ENCODE assay signal across 1 cellular context in the genomic region with DNA sequence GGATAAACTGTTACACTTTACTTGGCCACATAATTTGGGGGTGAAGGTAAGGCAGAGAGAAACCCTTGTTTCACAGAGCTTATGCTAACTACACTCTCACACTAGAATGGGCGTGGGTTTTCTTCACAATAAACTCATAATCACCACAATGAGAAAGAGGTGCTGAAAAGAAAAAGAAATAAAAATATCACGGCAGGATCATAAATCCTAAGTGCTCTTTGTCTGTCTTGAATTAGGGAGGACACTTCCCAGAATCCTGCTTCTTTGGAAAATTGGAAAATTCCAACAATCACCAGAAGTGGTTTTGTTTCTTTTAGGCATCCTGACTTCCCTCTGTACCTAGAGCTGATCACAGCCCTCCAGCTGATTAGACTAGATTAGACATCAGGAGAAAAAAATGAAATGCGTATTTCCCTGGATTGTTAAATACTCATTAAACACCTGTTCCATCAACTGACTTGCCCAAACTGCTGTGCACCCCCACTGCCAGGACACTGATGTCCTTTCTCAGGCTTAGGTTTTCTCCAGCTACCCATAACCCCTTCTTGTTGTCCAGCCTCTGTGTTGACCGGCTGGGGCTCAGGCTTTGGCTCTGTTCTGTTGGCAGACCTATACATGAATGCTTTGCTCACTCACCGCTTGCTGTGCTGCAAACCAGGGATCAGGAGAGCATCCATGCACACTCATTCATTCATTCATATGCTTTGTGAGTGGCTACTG.
TF ChIP-seq lines count a peak whose summit lies in the region.

No MANE protein-coding gene starts in this region.

TF ChIP-seq in WTC11, 78 proteins besides CTCF, POLR2A, EP300 and RAD21 (continued from another document):
- TF ChIP-seq, protein P1, sequence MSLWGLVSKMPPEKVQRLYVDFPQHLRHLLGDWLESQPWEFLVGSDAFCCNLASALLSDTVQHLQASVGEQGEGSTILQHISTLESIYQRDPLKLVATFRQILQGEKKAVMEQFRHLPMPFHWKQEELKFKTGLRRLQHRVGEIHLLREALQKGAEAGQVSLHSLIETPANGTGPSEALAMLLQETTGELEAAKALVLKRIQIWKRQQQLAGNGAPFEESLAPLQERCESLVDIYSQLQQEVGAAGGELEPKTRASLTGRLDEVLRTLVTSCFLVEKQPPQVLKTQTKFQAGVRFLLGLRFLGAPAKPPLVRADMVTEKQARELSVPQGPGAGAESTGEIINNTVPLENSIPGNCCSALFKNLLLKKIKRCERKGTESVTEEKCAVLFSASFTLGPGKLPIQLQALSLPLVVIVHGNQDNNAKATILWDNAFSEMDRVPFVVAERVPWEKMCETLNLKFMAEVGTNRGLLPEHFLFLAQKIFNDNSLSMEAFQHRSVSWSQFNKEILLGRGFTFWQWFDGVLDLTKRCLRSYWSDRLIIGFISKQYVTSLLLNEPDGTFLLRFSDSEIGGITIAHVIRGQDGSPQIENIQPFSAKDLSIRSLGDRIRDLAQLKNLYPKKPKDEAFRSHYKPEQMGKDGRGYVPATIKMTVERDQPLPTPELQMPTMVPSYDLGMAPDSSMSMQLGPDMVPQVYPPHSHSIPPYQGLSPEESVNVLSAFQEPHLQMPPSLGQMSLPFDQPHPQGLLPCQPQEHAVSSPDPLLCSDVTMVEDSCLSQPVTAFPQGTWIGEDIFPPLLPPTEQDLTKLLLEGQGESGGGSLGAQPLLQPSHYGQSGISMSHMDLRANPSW (CRISPR knock-in tag; conservative IDR thresholded peaks at IDR 0.05; ENCODE audit: low read depth) = no peak
- TF ChIP-seq ZNF138 (CRISPR knock-in tag; conservative IDR thresholded peaks at IDR 0.05) (no peak), CREB1 (CRISPR knock-in tag; IDR thresholded peaks at IDR 0.05) (no peak), MXD4 (CRISPR knock-in tag; IDR thresholded peaks at IDR 0.05; ENCODE audit: borderline replicate concordance) (no peak), CREM (CRISPR knock-in tag; IDR thresholded peaks at IDR 0.05) (no peak)
- TF ChIP-seq, protein P2, sequence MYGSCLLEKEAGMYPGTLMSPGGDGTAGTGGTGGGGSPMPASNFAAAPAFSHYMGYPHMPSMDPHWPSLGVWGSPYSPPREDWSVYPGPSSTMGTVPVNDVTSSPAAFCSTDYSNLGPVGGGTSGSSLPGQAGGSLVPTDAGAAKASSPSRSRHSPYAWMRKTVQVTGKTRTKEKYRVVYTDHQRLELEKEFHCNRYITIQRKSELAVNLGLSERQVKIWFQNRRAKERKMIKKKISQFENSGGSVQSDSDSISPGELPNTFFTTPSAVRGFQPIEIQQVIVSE (CRISPR knock-in tag; IDR thresholded peaks at IDR 0.05; ENCODE audit: borderline replicate concordance) = no peak
- TF ChIP-seq, protein P3, sequence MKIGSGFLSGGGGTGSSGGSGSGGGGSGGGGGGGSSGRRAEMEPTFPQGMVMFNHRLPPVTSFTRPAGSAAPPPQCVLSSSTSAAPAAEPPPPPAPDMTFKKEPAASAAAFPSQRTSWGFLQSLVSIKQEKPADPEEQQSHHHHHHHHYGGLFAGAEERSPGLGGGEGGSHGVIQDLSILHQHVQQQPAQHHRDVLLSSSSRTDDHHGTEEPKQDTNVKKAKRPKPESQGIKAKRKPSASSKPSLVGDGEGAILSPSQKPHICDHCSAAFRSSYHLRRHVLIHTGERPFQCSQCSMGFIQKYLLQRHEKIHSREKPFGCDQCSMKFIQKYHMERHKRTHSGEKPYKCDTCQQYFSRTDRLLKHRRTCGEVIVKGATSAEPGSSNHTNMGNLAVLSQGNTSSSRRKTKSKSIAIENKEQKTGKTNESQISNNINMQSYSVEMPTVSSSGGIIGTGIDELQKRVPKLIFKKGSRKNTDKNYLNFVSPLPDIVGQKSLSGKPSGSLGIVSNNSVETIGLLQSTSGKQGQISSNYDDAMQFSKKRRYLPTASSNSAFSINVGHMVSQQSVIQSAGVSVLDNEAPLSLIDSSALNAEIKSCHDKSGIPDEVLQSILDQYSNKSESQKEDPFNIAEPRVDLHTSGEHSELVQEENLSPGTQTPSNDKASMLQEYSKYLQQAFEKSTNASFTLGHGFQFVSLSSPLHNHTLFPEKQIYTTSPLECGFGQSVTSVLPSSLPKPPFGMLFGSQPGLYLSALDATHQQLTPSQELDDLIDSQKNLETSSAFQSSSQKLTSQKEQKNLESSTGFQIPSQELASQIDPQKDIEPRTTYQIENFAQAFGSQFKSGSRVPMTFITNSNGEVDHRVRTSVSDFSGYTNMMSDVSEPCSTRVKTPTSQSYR (CRISPR knock-in tag; IDR thresholded peaks at IDR 0.05) = no peak
- TF ChIP-seq, protein P4, sequence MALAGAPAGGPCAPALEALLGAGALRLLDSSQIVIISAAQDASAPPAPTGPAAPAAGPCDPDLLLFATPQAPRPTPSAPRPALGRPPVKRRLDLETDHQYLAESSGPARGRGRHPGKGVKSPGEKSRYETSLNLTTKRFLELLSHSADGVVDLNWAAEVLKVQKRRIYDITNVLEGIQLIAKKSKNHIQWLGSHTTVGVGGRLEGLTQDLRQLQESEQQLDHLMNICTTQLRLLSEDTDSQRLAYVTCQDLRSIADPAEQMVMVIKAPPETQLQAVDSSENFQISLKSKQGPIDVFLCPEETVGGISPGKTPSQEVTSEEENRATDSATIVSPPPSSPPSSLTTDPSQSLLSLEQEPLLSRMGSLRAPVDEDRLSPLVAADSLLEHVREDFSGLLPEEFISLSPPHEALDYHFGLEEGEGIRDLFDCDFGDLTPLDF (CRISPR knock-in tag; IDR thresholded peaks at IDR 0.05) = no peak
